Comparison of ENCODE assay signal across 1 cellular context in the genomic region with DNA sequence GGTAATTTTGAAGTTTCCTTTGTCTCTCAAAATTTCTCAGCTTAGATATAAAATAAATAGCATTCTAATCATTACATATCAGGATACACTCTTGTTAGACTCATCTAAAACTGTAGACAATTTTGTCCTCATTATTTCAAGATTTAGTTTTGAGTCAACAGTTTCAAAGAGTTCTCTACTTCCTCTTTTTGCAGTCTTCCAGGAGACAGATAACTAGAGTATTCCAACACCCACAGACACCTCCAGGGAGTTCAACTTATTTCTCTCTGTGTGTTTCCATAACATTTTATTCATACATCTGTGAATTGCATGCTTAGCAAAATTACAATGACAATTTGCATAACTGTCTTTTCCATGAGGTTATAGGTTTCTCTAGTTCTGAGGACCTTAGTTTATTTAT.
TF ChIP-seq lines count a peak whose summit lies in the region.

No MANE protein-coding gene starts in this region.

TF ChIP-seq in GM12878, 131 proteins besides CTCF, POLR2A, EP300 and RAD21 (continued from another document):
- TF ChIP-seq, protein P1, sequence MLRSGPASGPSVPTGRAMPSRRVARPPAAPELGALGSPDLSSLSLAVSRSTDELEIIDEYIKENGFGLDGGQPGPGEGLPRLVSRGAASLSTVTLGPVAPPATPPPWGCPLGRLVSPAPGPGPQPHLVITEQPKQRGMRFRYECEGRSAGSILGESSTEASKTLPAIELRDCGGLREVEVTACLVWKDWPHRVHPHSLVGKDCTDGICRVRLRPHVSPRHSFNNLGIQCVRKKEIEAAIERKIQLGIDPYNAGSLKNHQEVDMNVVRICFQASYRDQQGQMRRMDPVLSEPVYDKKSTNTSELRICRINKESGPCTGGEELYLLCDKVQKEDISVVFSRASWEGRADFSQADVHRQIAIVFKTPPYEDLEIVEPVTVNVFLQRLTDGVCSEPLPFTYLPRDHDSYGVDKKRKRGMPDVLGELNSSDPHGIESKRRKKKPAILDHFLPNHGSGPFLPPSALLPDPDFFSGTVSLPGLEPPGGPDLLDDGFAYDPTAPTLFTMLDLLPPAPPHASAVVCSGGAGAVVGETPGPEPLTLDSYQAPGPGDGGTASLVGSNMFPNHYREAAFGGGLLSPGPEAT (IDR thresholded peaks at IDR 0.05; ENCODE audit: low read depth), result peak; percentile 23; the same call in 1 of the 2 replicates
